Comparison of ENCODE assay signal across 3 cellular contexts in genomic region chr6:122868137-122868536, GRCh38.
A peak's percentile ranks its signal among the peaks of the same experiment; 100 is the strongest.
TF ChIP-seq lines count a peak whose summit lies in the region.

No MANE protein-coding gene starts in this region.

TF ChIP-seq in HepG2, 621 proteins besides CTCF, POLR2A, EP300 and RAD21:
- TF ChIP-seq MAFF (IDR thresholded peaks at IDR 0.05; ENCODE audit: low read depth, low read length) (peak; percentile 91), MAFK (conservative IDR thresholded peaks at IDR 0.05 in 1 of 2, IDR thresholded peaks at IDR 0.05 in 1 of 2; ENCODE audit: low read length in 2 of 2) (peak; percentile 81 to 93), KMT2B (CRISPR knock-in tag; IDR thresholded peaks at IDR 0.05) (no peak), ZNF510 (CRISPR knock-in tag; IDR thresholded peaks at IDR 0.05; ENCODE audit: low read depth) (no peak)
TF ChIP-seq in HepG2: peak in this region for 2.

TF ChIP-seq in IMR-90, 13 proteins besides CTCF, POLR2A, EP300 and RAD21:
- TF ChIP-seq CHD1 (IDR thresholded peaks at IDR 0.05; ENCODE audit: low read depth, low read length), result no peak
- TF ChIP-seq MXI1 (IDR thresholded peaks at IDR 0.05; ENCODE audit: borderline replicate concordance, low read depth, low read length), result no peak
- TF ChIP-seq MAFK (IDR thresholded peaks at IDR 0.05; ENCODE audit: low read depth, low read length), result peak; percentile 75
- no peak for TF ChIP-seq RCOR1 (IDR thresholded peaks at IDR 0.05; ENCODE audit: insufficient replicate concordance, low read length)

TF ChIP-seq in K562, 482 proteins besides CTCF, POLR2A, EP300 and RAD21:
- 0 out of 2 replicates have a peak, but pooled peaks have one; percentile 10 for TF ChIP-seq MAFG (tag; conservative IDR thresholded peaks at IDR 0.05)
- TF ChIP-seq, protein P1, sequence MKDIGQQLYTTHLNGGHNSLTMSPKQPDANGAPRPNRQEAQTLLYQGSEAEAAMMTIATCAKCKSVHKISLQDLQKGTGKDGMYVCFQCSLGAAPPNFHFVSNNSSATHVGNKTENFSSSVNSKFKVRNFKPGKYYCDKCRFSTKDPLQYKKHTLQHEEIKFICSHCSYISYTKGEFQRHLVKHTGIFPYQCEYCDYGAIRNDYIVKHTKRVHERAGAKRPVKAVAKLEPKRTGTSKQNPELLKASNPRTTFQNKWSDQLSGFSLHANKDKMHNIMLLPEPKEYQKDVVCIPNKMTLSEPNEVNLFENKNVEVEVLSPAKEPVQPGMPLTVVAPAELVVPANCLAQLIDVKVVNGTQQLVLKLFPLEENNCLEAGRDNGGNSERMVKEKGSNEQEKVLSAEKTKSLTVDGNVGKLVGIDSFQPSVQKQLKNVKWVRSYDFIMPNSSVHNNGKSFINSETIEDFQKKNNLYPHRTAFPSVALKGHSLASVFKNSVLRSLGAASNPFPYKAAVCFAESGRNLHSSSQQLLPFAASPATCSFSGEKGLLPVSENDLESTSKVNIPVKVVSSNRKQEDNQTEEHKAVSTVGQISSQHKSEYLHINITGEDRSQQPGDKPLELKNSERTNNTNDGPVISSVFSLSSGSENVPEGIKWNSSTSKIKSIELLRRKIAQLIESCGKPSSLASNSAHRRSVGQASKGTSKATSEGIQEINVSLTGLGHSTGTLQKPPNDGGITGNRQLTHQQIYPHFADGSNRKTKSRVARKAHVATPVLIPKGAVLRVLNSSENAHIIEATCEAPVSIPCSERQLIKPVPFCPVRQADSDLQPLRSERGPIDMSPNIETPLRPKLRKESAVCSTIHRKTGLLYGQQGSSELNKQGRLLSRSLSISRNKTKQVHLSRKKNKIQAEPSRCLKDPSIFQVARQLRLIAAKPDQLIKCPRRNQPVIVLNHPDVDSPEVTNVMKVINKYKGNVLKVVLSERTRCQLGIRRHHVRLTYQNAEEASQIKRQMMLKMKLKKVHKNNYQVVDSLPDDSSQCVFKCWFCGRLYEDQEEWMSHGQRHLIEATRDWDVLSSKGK (CRISPR knock-in tag; IDR thresholded peaks at IDR 0.05), result no peak
- no peak for TF ChIP-seq ZNF140 (CRISPR knock-in tag; IDR thresholded peaks at IDR 0.05)
- no peak for TF ChIP-seq ZBTB7A (IDR thresholded peaks at IDR 0.05; ENCODE audit: borderline replicate concordance, control insufficient read depth, low read depth, low read length)
- no peak for TF ChIP-seq RBM34 (IDR thresholded peaks at IDR 0.05; ENCODE audit: borderline replicate concordance, insufficient read depth, low read length)
- TF ChIP-seq, protein P2, sequence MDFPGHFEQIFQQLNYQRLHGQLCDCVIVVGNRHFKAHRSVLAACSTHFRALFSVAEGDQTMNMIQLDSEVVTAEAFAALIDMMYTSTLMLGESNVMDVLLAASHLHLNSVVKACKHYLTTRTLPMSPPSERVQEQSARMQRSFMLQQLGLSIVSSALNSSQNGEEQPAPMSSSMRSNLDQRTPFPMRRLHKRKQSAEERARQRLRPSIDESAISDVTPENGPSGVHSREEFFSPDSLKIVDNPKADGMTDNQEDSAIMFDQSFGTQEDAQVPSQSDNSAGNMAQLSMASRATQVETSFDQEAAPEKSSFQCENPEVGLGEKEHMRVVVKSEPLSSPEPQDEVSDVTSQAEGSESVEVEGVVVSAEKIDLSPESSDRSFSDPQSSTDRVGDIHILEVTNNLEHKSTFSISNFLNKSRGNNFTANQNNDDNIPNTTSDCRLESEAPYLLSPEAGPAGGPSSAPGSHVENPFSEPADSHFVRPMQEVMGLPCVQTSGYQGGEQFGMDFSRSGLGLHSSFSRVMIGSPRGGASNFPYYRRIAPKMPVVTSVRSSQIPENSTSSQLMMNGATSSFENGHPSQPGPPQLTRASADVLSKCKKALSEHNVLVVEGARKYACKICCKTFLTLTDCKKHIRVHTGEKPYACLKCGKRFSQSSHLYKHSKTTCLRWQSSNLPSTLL (IDR thresholded peaks at IDR 0.05), result no peak
- TF ChIP-seq ZNF696 (CRISPR knock-in tag; conservative IDR thresholded peaks at IDR 0.05), result no peak
- no peak for TF ChIP-seq SRSF9 (IDR thresholded peaks at IDR 0.05; ENCODE audit: borderline replicate concordance, low read depth, low read length)
- TF ChIP-seq SRF (CRISPR knock-in tag; IDR thresholded peaks at IDR 0.05), result no peak
- TF ChIP-seq MAFK (IDR thresholded peaks at IDR 0.05; ENCODE audit: low read length), result peak; percentile 14; the same call in 1 of the 2 replicates
- no peak for TF ChIP-seq TRIM24 (IDR thresholded peaks at IDR 0.05)
- TF ChIP-seq ZNF174 (CRISPR knock-in tag; IDR thresholded peaks at IDR 0.05), result no peak
- TF ChIP-seq NCOA6 (IDR thresholded peaks at IDR 0.05), result no peak
- peak; percentile 16; the same call in 1 of the 2 replicates for TF ChIP-seq ZNF316 (IDR thresholded peaks at IDR 0.05)
- 0 out of 2 replicates have a peak, but pooled peaks have one; percentile 11 for TF ChIP-seq C11orf30 (IDR thresholded peaks at IDR 0.05; ENCODE audit: low read depth)
